In genomic region chr10:61993676-61994401, GRCh38 we compare ENCODE assay signal across 8 cellular contexts.
A peak's percentile ranks its signal among the peaks of the same experiment; 100 is the strongest.
DNase-seq lines count a peak whose midpoint lies in the region; ATAC-seq and TF ChIP-seq lines count a peak whose summit lies in the region.

No MANE protein-coding gene starts in this region.

- no peaks in the 10 kb centered on the region for H3K9me3 Mint-ChIP-seq in effector memory CD8-positive, alpha-beta T cell

- H3K4me3 ChIP-seq in DOHH2 (ENCODE audit: low read length) (peak overlapping the region; percentile 67), OCI-LY1 (ENCODE audit: low read depth, low read length, poor library complexity, severe bottlenecking) (peak overlapping the region; percentile 22), parathyroid adenoma (ENCODE audit: low read depth, low read length) (no peak overlapping the region)

- H3K4me3 Mint-ChIP-seq in effector memory CD8-positive, alpha-beta T cell, result peak overlapping the region; percentile 63 to 73

- peaks cover 100% of the 10 kb centered on the region for H3K4me1 ChIP-seq in DOHH2 (ENCODE audit: control insufficient read depth, low read length)
- peaks cover 94% of the 10 kb centered on the region for H3K4me1 ChIP-seq in OCI-LY1 (ENCODE audit: insufficient read depth, low read length, severe bottlenecking)
- no peaks in the 10 kb centered on the region for H3K4me1 ChIP-seq in parathyroid adenoma

- H3K4me1 Mint-ChIP-seq in effector memory CD8-positive, alpha-beta T cell (ENCODE audit: low read depth in 2 of 2), result peaks cover 14 to 33% of the 10 kb centered on the region in 2 donors

- H3K9me3 ChIP-seq in DOHH2 (ENCODE audit: control insufficient read depth, insufficient read depth, low read length) (no peaks in the 10 kb centered on the region), OCI-LY1 (ENCODE audit: low read length) (no peaks in the 10 kb centered on the region), parathyroid adenoma (ENCODE audit: control insufficient read depth, low read length) (no peaks in the 10 kb centered on the region)

- TF ChIP-seq CTCF in DOHH2 (IDR thresholded peaks at IDR 0.05; ENCODE audit: low read depth, low read length, poor library complexity, severe bottlenecking) (no peak), OCI-LY1 (IDR thresholded peaks at IDR 0.05; ENCODE audit: low read length) (no peak), parathyroid adenoma (IDR thresholded peaks at IDR 0.05) (no peak)

- H3F3A ChIP-seq in DOHH2 (ENCODE audit: control insufficient read depth, insufficient read depth), result peaks cover 9% of the 10 kb centered on the region
- H3F3A ChIP-seq in OCI-LY1 (ENCODE audit: insufficient read depth, low read length), result no peaks in the 10 kb centered on the region

- H4K20me1 ChIP-seq in DOHH2 (ENCODE audit: control insufficient read depth, insufficient read depth, low read depth, low read length) (no peaks in the 10 kb centered on the region), OCI-LY1 (ENCODE audit: insufficient read depth, low read length) (no peaks in the 10 kb centered on the region)

- no peaks in the 10 kb centered on the region for H3K27me3 ChIP-seq in DOHH2 (ENCODE audit: control insufficient read depth, low read length)
- H3K27me3 ChIP-seq in OCI-LY1 (ENCODE audit: insufficient read depth, low read length), result no peaks in the 10 kb centered on the region
- H3K27me3 ChIP-seq in parathyroid adenoma (ENCODE audit: control insufficient read depth, insufficient read depth, low read length), result no peaks in the 10 kb centered on the region

- peak overlapping the region; percentile 88 for H3K4me2 ChIP-seq in DOHH2 (ENCODE audit: low read length)
- H3K4me2 ChIP-seq in OCI-LY1 (ENCODE audit: low read length), result peak overlapping the region; percentile 57
- peak overlapping the region; percentile 34 for H3K4me2 ChIP-seq in parathyroid adenoma (ENCODE audit: low read length)

- H3K79me2 ChIP-seq in DOHH2 (ENCODE audit: control insufficient read depth, low read length) (peaks cover 86% of the 10 kb centered on the region), OCI-LY1 (ENCODE audit: insufficient read depth, low read length) (peaks cover 50% of the 10 kb centered on the region), parathyroid adenoma (no peaks in the 10 kb centered on the region)

- peak overlapping the region; percentile 67 for H3K9ac ChIP-seq in OCI-LY1 (ENCODE audit: low read length)
- no peak overlapping the region for H3K9ac ChIP-seq in parathyroid adenoma

- H3K27me3 Mint-ChIP-seq in effector memory CD8-positive, alpha-beta T cell, result no peaks in the 10 kb centered on the region

- H2AFZ ChIP-seq in OCI-LY1 (ENCODE audit: low read length) (no peak overlapping the region), parathyroid adenoma (no peak overlapping the region)

- no peaks in the 10 kb centered on the region for H3K9me2 ChIP-seq in DOHH2 (replicated peaks; ENCODE audit: control insufficient read depth, low read length)
- no peaks in the 10 kb centered on the region for H3K9me2 ChIP-seq in OCI-LY1 (ENCODE audit: low read depth, low read length)

- DNase-seq in effector memory CD8-positive, alpha-beta T cell, result no peak
- DNase-seq in NCI-H187 (lab: John Stamatoyannopoulos, UW) (no peak), putamen (ENCODE audit: low spot score) (no peak)

- ATAC-seq in effector memory CD8-positive, alpha-beta T cell (replicated peaks), result peak; percentile 7
- ATAC-seq in GM21526 (IDR thresholded peaks at IDR 0.05; ENCODE audit: low FRiP score, unreplicated experiment), result no peak
- ATAC-seq in HG02588 (IDR thresholded peaks at IDR 0.05; ENCODE audit: unreplicated experiment), result no peak

- H3K36me3 ChIP-seq in DOHH2 (ENCODE audit: control insufficient read depth, low read length) (peaks cover 26% of the 10 kb centered on the region), OCI-LY1 (ENCODE audit: insufficient read depth, low read length) (peaks cover 24% of the 10 kb centered on the region), parathyroid adenoma (ENCODE audit: control insufficient read depth, insufficient read depth, low read length) (no peaks in the 10 kb centered on the region)

- peak overlapping the region; percentile 87 to 93 for H3K27ac Mint-ChIP-seq in effector memory CD8-positive, alpha-beta T cell

- H3K27ac ChIP-seq in DOHH2 (ENCODE audit: low read depth, low read length) (peak overlapping the region; percentile 89), OCI-LY1 (ENCODE audit: low read depth, low read length, poor library complexity, severe bottlenecking) (peak overlapping the region; percentile 99), parathyroid adenoma (peak overlapping the region; percentile 50)

- peaks cover 17% of the 10 kb centered on the region for H3K36me3 Mint-ChIP-seq in effector memory CD8-positive, alpha-beta T cell (ENCODE audit: insufficient read depth)

Comparison
In these comparisons a context has a peak if more than half of its experiments do, and no peak if none do; other contexts are left out.
1. H3K4me2 ChIP-seq: peak in every context shown above with its lines; median percentile 88 in DOHH2; 57 in OCI-LY1; 34 in parathyroid adenoma.